Comparison of ENCODE assay signal across 8 cellular contexts in genomic region chr6:31652925-31653724, GRCh38. TPM values are rescaled to one million over a fixed set of nuclear protein-coding genes. Genes with fewer than 3 reads are reported as not detected.
DNase-seq lines count a peak whose midpoint lies in the region; ATAC-seq and TF ChIP-seq lines count a peak whose summit lies in the region.

No MANE protein-coding gene starts in this region.

- DNase-seq in CD4-positive, alpha-beta memory T cell = peak in 1 of 5 donors; percentile 93
- DNase-seq in NOMO-1 treated with dmso at 0.1 percent for 144 hours (lab: John Stamatoyannopoulos, UW; ENCODE audit: unreplicated experiment) (peak; percentile 94), heart right ventricle (peak; percentile 76 to 94), pons (ENCODE audit: low spot score) (peak; percentile 95), KBM-7 (no peak)
- DNase-seq in activated naive CD4-positive, alpha-beta T cell treated with anti-CD3 and anti-CD28 coated beads, Interleukin-2, amount 50 U/mL, for 72 hours (ENCODE audit: low spot score in 2 of 2) = no peak

- H3K36me3 Mint-ChIP-seq in CD4-positive, alpha-beta memory T cell = peaks cover 15 to 54% of the 10 kb centered on the region in 2 donors
- H3K36me3 Mint-ChIP-seq in activated naive CD4-positive, alpha-beta T cell treated with anti-CD3 and anti-CD28 coated beads, Interleukin-2, amount 50 U/mL, for 72 hours = peaks cover 22 to 49% of the 10 kb centered on the region in 2 donors

- peak overlapping the region; percentile 99 to 100 (median 100) for H3K27ac Mint-ChIP-seq in CD4-positive, alpha-beta memory T cell
- H3K27ac Mint-ChIP-seq in activated naive CD4-positive, alpha-beta T cell treated with anti-CD3 and anti-CD28 coated beads, Interleukin-2, amount 50 U/mL, for 72 hours = peak overlapping the region; percentile 98 to 99

- 9% methylated on average over 37 of the region's 37 CpGs for WGBS in heart right ventricle, 2 donors

- ATAC-seq in GM18907 (IDR thresholded peaks at IDR 0.05; ENCODE audit: unreplicated experiment) (peak; percentile 58), HG03095 (IDR thresholded peaks at IDR 0.05; ENCODE audit: unreplicated experiment) (peak; percentile 47), heart right ventricle (peak; percentile 69 to 86 (median 82))
- peak; percentile 62 to 72 for ATAC-seq in activated naive CD4-positive, alpha-beta T cell treated with anti-CD3 and anti-CD28 coated beads, Interleukin-2, amount 50 U/mL, for 72 hours

- TF ChIP-seq CTCF in heart right ventricle (IDR thresholded peaks at IDR 0.05) = peak in 3 of 9 donors; percentile 14 to 29 (median 19)

- H3K4me3 ChIP-seq in CD4-positive, alpha-beta memory T cell (ENCODE audit: low read length in 2 of 2) = peak overlapping the region; percentile 85 to 92
- peak overlapping the region; percentile 51 to 93 (median 76) for H3K4me3 ChIP-seq in heart right ventricle

- H3K4me1 ChIP-seq in CD4-positive, alpha-beta memory T cell (ENCODE audit: insufficient read depth, low read length) = peaks cover 33% of the 10 kb centered on the region
- peaks cover 0 to 45% (median 36%) of the 10 kb centered on the region in 9 donors for H3K4me1 ChIP-seq in heart right ventricle

- POLR2A ChIA-PET in CD4-positive, alpha-beta memory T cell (lab: Charles Lee; ENCODE audit: partially characterized antibody) = interaction anchor here (0.6 to 7.2 kb wide), 56 partner anchors 10 to 1665 kb away, joined by 3 to 269 read pairs (median 7); partner anchors contain the start of genes ABHD16A, ATF6B, C6orf47 and CLIC1

- H3K36me3 ChIP-seq in CD4-positive, alpha-beta memory T cell (ENCODE audit: insufficient read depth, low read length) = peaks cover 24% of the 10 kb centered on the region
- peaks cover 0 to 65% (median 22%) of the 10 kb centered on the region in 9 donors for H3K36me3 ChIP-seq in heart right ventricle

- H3K27me3 Mint-ChIP-seq in CD4-positive, alpha-beta memory T cell = no peaks in the 10 kb centered on the region

- peak overlapping the region; percentile 93 for H3K27ac ChIP-seq in CD4-positive, alpha-beta memory T cell (ENCODE audit: low read depth, low read length)
- peak overlapping the region; percentile 85 to 100 (median 98) for H3K27ac ChIP-seq in heart right ventricle

- H3K9me3 ChIP-seq in CD4-positive, alpha-beta memory T cell (ENCODE audit: control insufficient read depth in 1 of 2, low read length in 2 of 2) = no peaks in the 10 kb centered on the region
- no peaks in the 10 kb centered on the region for H3K9me3 ChIP-seq in heart right ventricle

- H3K9me3 Mint-ChIP-seq in CD4-positive, alpha-beta memory T cell = peaks cover 0 to 13% (median 0%) of the 10 kb centered on the region in 8 donors
- no peaks in the 10 kb centered on the region for H3K9me3 Mint-ChIP-seq in activated naive CD4-positive, alpha-beta T cell treated with anti-CD3 and anti-CD28 coated beads, Interleukin-2, amount 50 U/mL, for 72 hours

- intact Hi-C loops in CD4-positive, alpha-beta memory T cell (cut with micrococcal nuclease) = loop anchor here (1.0 to 10.0 kb wide), 11 partner anchors 7 to 1192 kb away; partner anchors contain the start of genes ABHD16A, C6orf47, LTB and NFKBIL1
- intact Hi-C loops in heart right ventricle (cut with DNase I) = loop anchor here in 2 of 10 donors (1.0 to 2.0 kb wide), 2 partner anchors 32 to 33 kb away; partner anchors contain the start of gene PRRC2A (in 2 of the 2)

- in situ Hi-C loops in KBM-7 (cut with MboI; ENCODE audit: low pct_unique_long_range_greater_than_20kb, low sequenced_read_pairs) = no loop called here

- CTCF ChIA-PET in CD4-positive, alpha-beta memory T cell (lab: Charles Lee; ENCODE audit: partially characterized antibody) = interaction anchor here (0.5 to 4.6 kb wide), 8 partner anchors 12 to 179 kb away, joined by 3 to 28 read pairs (median 4); partner anchors contain the start of genes ABHD16A, CSNK2B, DDX39B and GPANK1

- H3K27me3 ChIP-seq in CD4-positive, alpha-beta memory T cell (ENCODE audit: insufficient read depth, low read length) = no peaks in the 10 kb centered on the region
- H3K27me3 ChIP-seq in heart right ventricle = no peaks in the 10 kb centered on the region

- H3K4me1 Mint-ChIP-seq in CD4-positive, alpha-beta memory T cell = peaks cover 36 to 72% (median 46%) of the 10 kb centered on the region in 4 donors

- H3K4me3 Mint-ChIP-seq in CD4-positive, alpha-beta memory T cell = peak overlapping the region; percentile 96 to 100 (median 98)

RNA-seq across cellular contexts. Expression of gene BAG6, which starts 0.7 kb away (rescaled TPM):
- 100 to 1,000 TPM; 296 to 325 TPM for total RNA-seq in CD4-positive, alpha-beta memory T cell
- 10 to 100 TPM; 12.0 to 23.1 TPM for polyA plus RNA-seq in CD4-positive, alpha-beta memory T cell
- total RNA-seq in activated naive CD4-positive, alpha-beta T cell treated with anti-CD3 and anti-CD28 coated beads, Interleukin-2, amount 50 U/mL, for 72 hours = 100 to 1,000 TPM; 286 to 303 TPM
- total RNA-seq in heart right ventricle = 100 to 1,000 TPM; 262 to 347 (median 300) TPM
- polyA plus RNA-seq in heart right ventricle = 100 to 1,000 TPM; 311 to 522 TPM

RNA-seq across cellular contexts. Expression of gene APOM, which starts 2.6 kb away (rescaled TPM):
- total RNA-seq in CD4-positive, alpha-beta memory T cell = 1 to 10 TPM; 1.3 to 1.5 TPM
- 1 to 10 TPM; 4.9 to 5.2 TPM for polyA plus RNA-seq in CD4-positive, alpha-beta memory T cell
- total RNA-seq in activated naive CD4-positive, alpha-beta T cell treated with anti-CD3 and anti-CD28 coated beads, Interleukin-2, amount 50 U/mL, for 72 hours = 1 to 10 TPM; 2.6 to 2.7 TPM
- total RNA-seq in heart right ventricle = 1 to 10 TPM; 1.8 to 3.9 (median 2.5) TPM
- 1 to 10 TPM; 3.2 to 7.4 TPM for polyA plus RNA-seq in heart right ventricle

RNA-seq across cellular contexts. Expression of gene C6orf47, which starts 7.5 kb away (rescaled TPM):
- total RNA-seq in CD4-positive, alpha-beta memory T cell = 10 to 100 TPM; 37.5 to 39.9 TPM
- polyA plus RNA-seq in CD4-positive, alpha-beta memory T cell = 10 to 100 TPM; 15.8 to 29.7 TPM
- 10 to 100 TPM; 15.0 to 16.4 TPM for total RNA-seq in activated naive CD4-positive, alpha-beta T cell treated with anti-CD3 and anti-CD28 coated beads, Interleukin-2, amount 50 U/mL, for 72 hours
- 10 to 100 TPM; 15.9 to 23.3 (median 18.0) TPM for total RNA-seq in heart right ventricle
- polyA plus RNA-seq in heart right ventricle = 10 to 100 TPM; 18.5 to 22.2 TPM

RNA-seq across cellular contexts. Expression of gene GPANK1, which starts 11.7 kb away (rescaled TPM):
- 10 to 100 TPM; 25.1 to 25.5 TPM for total RNA-seq in CD4-positive, alpha-beta memory T cell
- 10 to 100 TPM; 16.7 to 19.5 TPM for polyA plus RNA-seq in CD4-positive, alpha-beta memory T cell
- 10 to 100 TPM; 36.2 to 39.0 TPM for total RNA-seq in activated naive CD4-positive, alpha-beta T cell treated with anti-CD3 and anti-CD28 coated beads, Interleukin-2, amount 50 U/mL, for 72 hours
- 10 to 100 TPM; 14.5 to 23.8 (median 18.3) TPM for total RNA-seq in heart right ventricle
- 10 to 100 TPM; 15.4 to 17.8 TPM for polyA plus RNA-seq in heart right ventricle

RNA-seq across cellular contexts. Expression of gene CSNK2B, which starts 12.8 kb away (rescaled TPM):
- 100 to 1,000 TPM; 141 to 148 TPM for total RNA-seq in CD4-positive, alpha-beta memory T cell
- polyA plus RNA-seq in CD4-positive, alpha-beta memory T cell = 100 to 1,000 TPM; 183 to 232 TPM
- total RNA-seq in activated naive CD4-positive, alpha-beta T cell treated with anti-CD3 and anti-CD28 coated beads, Interleukin-2, amount 50 U/mL, for 72 hours = 100 to 1,000 TPM; 242 to 251 TPM
- total RNA-seq in heart right ventricle = 100 to 1,000 TPM; 101 to 153 (median 115) TPM
- polyA plus RNA-seq in heart right ventricle = 100 to 1,000 TPM; 109 to 199 TPM

Comparison
In these comparisons a context has a peak if more than half of its experiments do, and no peak if none do; other contexts are left out.
1. DNase-seq: peak in NOMO-1 treated with dmso at 0.1 percent for 144 hours (single experiment), heart right ventricle (2 of 2) and pons (single experiment); none in activated naive CD4-positive, alpha-beta T cell treated with anti-CD3 and anti-CD28 coated beads, Interleukin-2, amount 50 U/mL, for 72 hours (0 of 2) and KBM-7 (single experiment).
2. Peak in every context shown above with its lines, with median percentiles within 50 percentile points of each other: ATAC-seq.